In the genomic region with DNA sequence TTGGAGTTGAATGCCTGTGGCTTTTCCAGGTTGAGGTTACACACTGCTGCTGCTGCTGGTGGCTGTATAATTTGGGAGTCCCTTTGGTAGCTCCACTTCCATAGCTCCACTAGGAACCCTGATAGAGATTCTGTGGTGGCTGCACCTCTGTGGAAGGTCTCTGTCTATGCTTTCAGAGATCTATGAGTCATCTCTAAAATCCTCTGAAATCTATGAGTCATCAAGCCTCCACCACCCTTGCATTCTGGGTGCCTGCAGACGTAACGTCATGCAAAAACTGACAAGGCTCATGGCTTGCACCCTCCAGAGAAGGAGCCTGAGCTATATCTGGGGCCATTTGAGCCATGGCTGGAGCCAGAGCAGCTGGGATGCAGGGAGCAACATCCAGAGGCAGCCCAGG, we compare ENCODE assay signal across 1 cellular context.
A peak's percentile ranks its signal among the peaks of the same experiment; 100 is the strongest.
TF ChIP-seq lines count a peak whose summit lies in the region.

No MANE protein-coding gene starts in this region.

TF ChIP-seq in GM12878, 131 proteins besides CTCF, POLR2A, EP300 and RAD21 (continued from another document):
- TF ChIP-seq, protein P1, sequence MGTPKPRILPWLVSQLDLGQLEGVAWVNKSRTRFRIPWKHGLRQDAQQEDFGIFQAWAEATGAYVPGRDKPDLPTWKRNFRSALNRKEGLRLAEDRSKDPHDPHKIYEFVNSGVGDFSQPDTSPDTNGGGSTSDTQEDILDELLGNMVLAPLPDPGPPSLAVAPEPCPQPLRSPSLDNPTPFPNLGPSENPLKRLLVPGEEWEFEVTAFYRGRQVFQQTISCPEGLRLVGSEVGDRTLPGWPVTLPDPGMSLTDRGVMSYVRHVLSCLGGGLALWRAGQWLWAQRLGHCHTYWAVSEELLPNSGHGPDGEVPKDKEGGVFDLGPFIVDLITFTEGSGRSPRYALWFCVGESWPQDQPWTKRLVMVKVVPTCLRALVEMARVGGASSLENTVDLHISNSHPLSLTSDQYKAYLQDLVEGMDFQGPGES (IDR thresholded peaks at IDR 0.05): no peak
- TF ChIP-seq IKZF1 (conservative IDR thresholded peaks at IDR 0.05) (0 out of 2 replicates have a peak, but pooled peaks have one; percentile 15), RUNX3 (IDR thresholded peaks at IDR 0.05; ENCODE audit: low read length) (0 out of 2 replicates have a peak, but pooled peaks have one; percentile 8), JUNB (IDR thresholded peaks at IDR 0.05) (peak; percentile 65; the same call in 1 of the 2 replicates)
- TF ChIP-seq, protein P2, sequence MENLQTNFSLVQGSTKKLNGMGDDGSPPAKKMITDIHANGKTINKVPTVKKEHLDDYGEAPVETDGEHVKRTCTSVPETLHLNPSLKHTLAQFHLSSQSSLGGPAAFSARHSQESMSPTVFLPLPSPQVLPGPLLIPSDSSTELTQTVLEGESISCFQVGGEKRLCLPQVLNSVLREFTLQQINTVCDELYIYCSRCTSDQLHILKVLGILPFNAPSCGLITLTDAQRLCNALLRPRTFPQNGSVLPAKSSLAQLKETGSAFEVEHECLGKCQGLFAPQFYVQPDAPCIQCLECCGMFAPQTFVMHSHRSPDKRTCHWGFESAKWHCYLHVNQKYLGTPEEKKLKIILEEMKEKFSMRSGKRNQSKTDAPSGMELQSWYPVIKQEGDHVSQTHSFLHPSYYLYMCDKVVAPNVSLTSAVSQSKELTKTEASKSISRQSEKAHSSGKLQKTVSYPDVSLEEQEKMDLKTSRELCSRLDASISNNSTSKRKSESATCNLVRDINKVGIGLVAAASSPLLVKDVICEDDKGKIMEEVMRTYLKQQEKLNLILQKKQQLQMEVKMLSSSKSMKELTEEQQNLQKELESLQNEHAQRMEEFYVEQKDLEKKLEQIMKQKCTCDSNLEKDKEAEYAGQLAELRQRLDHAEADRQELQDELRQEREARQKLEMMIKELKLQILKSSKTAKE (IDR thresholded peaks at IDR 0.05; ENCODE audit: low read depth, poor library complexity, severe bottlenecking): peak; percentile 32
